Comparison of ENCODE assay signal across 1 cellular context in genomic region chr15:43250785-43251184, GRCh38.
A peak's percentile ranks its signal among the peaks of the same experiment; 100 is the strongest.
TF ChIP-seq lines count a peak whose summit lies in the region.

No MANE protein-coding gene starts in this region.

TF ChIP-seq in K562, 482 proteins besides CTCF, POLR2A, EP300 and RAD21:
- TF ChIP-seq CEBPB (tag; IDR thresholded peaks at IDR 0.05) (peak; percentile 51), TRIM28 (IDR thresholded peaks at IDR 0.05) (no peak), PKNOX1 (IDR thresholded peaks at IDR 0.05) (peak; percentile 20; the same call in 1 of the 2 replicates)
TF ChIP-seq in K562: peak in this region for 2.
